In the genomic region with DNA sequence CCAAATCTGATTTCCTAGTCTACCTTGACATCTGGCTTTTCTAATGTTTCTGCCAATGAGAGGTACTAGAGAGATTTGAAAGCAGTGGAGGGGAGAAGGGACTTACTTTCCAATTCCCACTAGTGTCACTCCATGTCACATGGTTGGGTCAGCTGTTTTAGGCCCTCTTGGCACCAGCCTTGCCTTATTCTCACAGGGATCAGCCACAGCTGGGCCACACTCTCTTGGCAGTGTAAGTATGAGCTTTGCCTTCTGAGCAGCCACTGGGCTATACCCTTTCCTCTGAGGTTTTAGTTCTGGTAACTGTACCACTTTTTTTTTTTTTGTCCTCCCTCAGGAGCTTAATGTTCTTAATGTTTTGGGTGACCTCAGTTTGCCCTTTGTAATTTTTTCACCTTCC, we compare ENCODE assay signal across 1 cellular context.
TF ChIP-seq lines count a peak whose summit lies in the region.

No MANE protein-coding gene starts in this region.

TF ChIP-seq in WTC11, 78 proteins besides CTCF, POLR2A, EP300 and RAD21 (continued from another document):
- TF ChIP-seq, protein P1, sequence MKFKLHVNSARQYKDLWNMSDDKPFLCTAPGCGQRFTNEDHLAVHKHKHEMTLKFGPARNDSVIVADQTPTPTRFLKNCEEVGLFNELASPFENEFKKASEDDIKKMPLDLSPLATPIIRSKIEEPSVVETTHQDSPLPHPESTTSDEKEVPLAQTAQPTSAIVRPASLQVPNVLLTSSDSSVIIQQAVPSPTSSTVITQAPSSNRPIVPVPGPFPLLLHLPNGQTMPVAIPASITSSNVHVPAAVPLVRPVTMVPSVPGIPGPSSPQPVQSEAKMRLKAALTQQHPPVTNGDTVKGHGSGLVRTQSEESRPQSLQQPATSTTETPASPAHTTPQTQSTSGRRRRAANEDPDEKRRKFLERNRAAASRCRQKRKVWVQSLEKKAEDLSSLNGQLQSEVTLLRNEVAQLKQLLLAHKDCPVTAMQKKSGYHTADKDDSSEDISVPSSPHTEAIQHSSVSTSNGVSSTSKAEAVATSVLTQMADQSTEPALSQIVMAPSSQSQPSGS (CRISPR knock-in tag; IDR thresholded peaks at IDR 0.05; ENCODE audit: borderline replicate concordance, low read depth) = no peak
- TF ChIP-seq, protein P2, sequence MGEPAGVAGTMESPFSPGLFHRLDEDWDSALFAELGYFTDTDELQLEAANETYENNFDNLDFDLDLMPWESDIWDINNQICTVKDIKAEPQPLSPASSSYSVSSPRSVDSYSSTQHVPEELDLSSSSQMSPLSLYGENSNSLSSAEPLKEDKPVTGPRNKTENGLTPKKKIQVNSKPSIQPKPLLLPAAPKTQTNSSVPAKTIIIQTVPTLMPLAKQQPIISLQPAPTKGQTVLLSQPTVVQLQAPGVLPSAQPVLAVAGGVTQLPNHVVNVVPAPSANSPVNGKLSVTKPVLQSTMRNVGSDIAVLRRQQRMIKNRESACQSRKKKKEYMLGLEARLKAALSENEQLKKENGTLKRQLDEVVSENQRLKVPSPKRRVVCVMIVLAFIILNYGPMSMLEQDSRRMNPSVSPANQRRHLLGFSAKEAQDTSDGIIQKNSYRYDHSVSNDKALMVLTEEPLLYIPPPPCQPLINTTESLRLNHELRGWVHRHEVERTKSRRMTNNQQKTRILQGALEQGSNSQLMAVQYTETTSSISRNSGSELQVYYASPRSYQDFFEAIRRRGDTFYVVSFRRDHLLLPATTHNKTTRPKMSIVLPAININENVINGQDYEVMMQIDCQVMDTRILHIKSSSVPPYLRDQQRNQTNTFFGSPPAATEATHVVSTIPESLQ (CRISPR knock-in tag; IDR thresholded peaks at IDR 0.05) = no peak
- TF ChIP-seq CREB1 (CRISPR knock-in tag; IDR thresholded peaks at IDR 0.05) (no peak), HMGA2 (CRISPR knock-in tag; IDR thresholded peaks at IDR 0.05) (no peak), NFATC4 (CRISPR knock-in tag; IDR thresholded peaks at IDR 0.05) (no peak), SMAD3 (CRISPR knock-in tag; IDR thresholded peaks at IDR 0.05; ENCODE audit: borderline replicate concordance) (no peak), PRRX2 (CRISPR knock-in tag; IDR thresholded peaks at IDR 0.05) (no peak)
- TF ChIP-seq, protein P3, sequence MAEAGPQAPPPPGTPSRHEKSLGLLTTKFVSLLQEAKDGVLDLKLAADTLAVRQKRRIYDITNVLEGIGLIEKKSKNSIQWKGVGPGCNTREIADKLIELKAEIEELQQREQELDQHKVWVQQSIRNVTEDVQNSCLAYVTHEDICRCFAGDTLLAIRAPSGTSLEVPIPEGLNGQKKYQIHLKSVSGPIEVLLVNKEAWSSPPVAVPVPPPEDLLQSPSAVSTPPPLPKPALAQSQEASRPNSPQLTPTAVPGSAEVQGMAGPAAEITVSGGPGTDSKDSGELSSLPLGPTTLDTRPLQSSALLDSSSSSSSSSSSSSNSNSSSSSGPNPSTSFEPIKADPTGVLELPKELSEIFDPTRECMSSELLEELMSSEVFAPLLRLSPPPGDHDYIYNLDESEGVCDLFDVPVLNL (CRISPR knock-in tag; IDR thresholded peaks at IDR 0.05; ENCODE audit: borderline replicate concordance, low read depth) = no peak
- TF ChIP-seq, protein P4, sequence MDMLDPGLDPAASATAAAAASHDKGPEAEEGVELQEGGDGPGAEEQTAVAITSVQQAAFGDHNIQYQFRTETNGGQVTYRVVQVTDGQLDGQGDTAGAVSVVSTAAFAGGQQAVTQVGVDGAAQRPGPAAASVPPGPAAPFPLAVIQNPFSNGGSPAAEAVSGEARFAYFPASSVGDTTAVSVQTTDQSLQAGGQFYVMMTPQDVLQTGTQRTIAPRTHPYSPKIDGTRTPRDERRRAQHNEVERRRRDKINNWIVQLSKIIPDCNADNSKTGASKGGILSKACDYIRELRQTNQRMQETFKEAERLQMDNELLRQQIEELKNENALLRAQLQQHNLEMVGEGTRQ (CRISPR knock-in tag; IDR thresholded peaks at IDR 0.05) = no peak
- TF ChIP-seq, protein P5, sequence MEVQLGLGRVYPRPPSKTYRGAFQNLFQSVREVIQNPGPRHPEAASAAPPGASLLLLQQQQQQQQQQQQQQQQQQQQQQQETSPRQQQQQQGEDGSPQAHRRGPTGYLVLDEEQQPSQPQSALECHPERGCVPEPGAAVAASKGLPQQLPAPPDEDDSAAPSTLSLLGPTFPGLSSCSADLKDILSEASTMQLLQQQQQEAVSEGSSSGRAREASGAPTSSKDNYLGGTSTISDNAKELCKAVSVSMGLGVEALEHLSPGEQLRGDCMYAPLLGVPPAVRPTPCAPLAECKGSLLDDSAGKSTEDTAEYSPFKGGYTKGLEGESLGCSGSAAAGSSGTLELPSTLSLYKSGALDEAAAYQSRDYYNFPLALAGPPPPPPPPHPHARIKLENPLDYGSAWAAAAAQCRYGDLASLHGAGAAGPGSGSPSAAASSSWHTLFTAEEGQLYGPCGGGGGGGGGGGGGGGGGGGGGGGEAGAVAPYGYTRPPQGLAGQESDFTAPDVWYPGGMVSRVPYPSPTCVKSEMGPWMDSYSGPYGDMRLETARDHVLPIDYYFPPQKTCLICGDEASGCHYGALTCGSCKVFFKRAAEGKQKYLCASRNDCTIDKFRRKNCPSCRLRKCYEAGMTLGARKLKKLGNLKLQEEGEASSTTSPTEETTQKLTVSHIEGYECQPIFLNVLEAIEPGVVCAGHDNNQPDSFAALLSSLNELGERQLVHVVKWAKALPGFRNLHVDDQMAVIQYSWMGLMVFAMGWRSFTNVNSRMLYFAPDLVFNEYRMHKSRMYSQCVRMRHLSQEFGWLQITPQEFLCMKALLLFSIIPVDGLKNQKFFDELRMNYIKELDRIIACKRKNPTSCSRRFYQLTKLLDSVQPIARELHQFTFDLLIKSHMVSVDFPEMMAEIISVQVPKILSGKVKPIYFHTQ (CRISPR knock-in tag; IDR thresholded peaks at IDR 0.05) = no peak
